9 cellular contexts compared by ENCODE assay signal in the genomic region with DNA sequence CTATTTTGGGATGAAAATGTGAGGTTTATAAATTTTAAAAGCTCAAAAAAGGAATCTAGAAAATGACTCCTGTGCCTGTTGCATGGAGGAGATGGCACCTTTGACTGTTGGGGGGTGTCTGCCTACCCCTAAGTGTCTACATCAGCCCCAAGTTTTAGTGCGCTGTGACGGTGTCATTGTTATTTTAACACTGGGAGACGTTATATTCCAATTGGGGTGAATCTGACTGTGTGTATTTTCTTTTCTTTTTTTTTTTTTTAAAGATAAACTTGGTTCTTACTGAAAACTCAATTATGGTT. TPM values are rescaled to one million over a fixed set of nuclear protein-coding genes. Genes with fewer than 3 reads are reported as not detected.
DNase-seq lines count a peak whose midpoint lies in the region; ATAC-seq and TF ChIP-seq lines count a peak whose summit lies in the region.
"Had no signal": no experiment of that assay in that cellular context is flagged by ENCODE, and none has a peak within 500 bp of the region (broad histone marks: within the 10 kb centered on the region; RNA-seq: fewer than 3 reads in every experiment).

No MANE protein-coding gene starts in this region.

- POLR2A ChIA-PET in PC-9 (lab: Charles Lee; ENCODE audit: unreplicated experiment), result interaction anchor here (0.5 to 0.9 kb wide), 3 partner anchors 61 to 758 kb away, joined by 3 to 12 read pairs (median 8); no protein-coding TSS in a partner anchor

- intact Hi-C loops in PC-9 (cut with micrococcal nuclease; ENCODE audit: unreplicated experiment), result no loop called here
- intact Hi-C loops in gastrocnemius medialis (cut with DNase I; ENCODE audit: low total_unique reads), result no loop called here

- H3K27ac ChIP-seq in DOHH2 (ENCODE audit: low read depth, low read length) (no peak overlapping the region), PC-9 (peak overlapping the region; percentile 59), coronary artery (peak overlapping the region; percentile 71 to 73), gastrocnemius medialis (peak overlapping the region; percentile 79 to 85 (median 83))

- no peaks in the 10 kb centered on the region for H3K36me3 ChIP-seq in DOHH2 (ENCODE audit: control insufficient read depth, low read length)
- no peaks in the 10 kb centered on the region for H3K36me3 ChIP-seq in PC-9 (ENCODE audit: low read depth)
- H3K36me3 ChIP-seq in gastrocnemius medialis, result no peaks in the 10 kb centered on the region

- no peak for TF ChIP-seq POLR2A in gastrocnemius medialis (IDR thresholded peaks at IDR 0.05)

- H3K27me3 ChIP-seq in DOHH2 (ENCODE audit: control insufficient read depth, low read length) (no peaks in the 10 kb centered on the region), PC-9 (ENCODE audit: insufficient read depth, low read depth) (no peaks in the 10 kb centered on the region), gastrocnemius medialis (no peaks in the 10 kb centered on the region)

- H3F3A ChIP-seq in DOHH2 (ENCODE audit: control insufficient read depth, insufficient read depth), result no peaks in the 10 kb centered on the region
- no peaks in the 10 kb centered on the region for H3F3A ChIP-seq in PC-9 (ENCODE audit: insufficient read depth, low read depth)

- no peak overlapping the region; the same call in 1 of the 2 replicates for H2AFZ ChIP-seq in PC-9

- H3K9me3 ChIP-seq in DOHH2 (ENCODE audit: control insufficient read depth, insufficient read depth, low read length) (no peaks in the 10 kb centered on the region), PC-9 (ENCODE audit: insufficient read depth, low read depth) (no peaks in the 10 kb centered on the region), gastrocnemius medialis (no peaks in the 10 kb centered on the region)

- no peaks in the 10 kb centered on the region for H3K9me2 ChIP-seq in DOHH2 (replicated peaks; ENCODE audit: control insufficient read depth, low read length)
- no peaks in the 10 kb centered on the region for H3K9me2 ChIP-seq in PC-9 (ENCODE audit: insufficient read depth)

- H3K4me2 ChIP-seq in DOHH2 (ENCODE audit: low read length) (peak overlapping the region; percentile 93), PC-9 (peak overlapping the region; percentile 53)

- H3K79me2 ChIP-seq in DOHH2 (ENCODE audit: control insufficient read depth, low read length) (no peaks in the 10 kb centered on the region), PC-9 (ENCODE audit: low read depth) (peaks cover 9% of the 10 kb centered on the region; the same call in 1 of the 2 replicates)

- CTCF ChIA-PET in PC-9 (lab: Charles Lee), result interaction anchor here (0.6 to 0.7 kb wide), 2 partner anchors 8 to 132 kb away, joined by 3 read pairs; a partner anchor contains a TSS

- ATAC-seq in gastrocnemius medialis (no peak), GM18498 (IDR thresholded peaks at IDR 0.05; ENCODE audit: unreplicated experiment) (no peak)

- peak overlapping the region; percentile 79 for H3K4me3 ChIP-seq in DOHH2 (ENCODE audit: low read length)
- H3K4me3 ChIP-seq in PC-9, result peak overlapping the region; percentile 48; the same call in 1 of the 2 replicates
- H3K4me3 ChIP-seq in coronary artery, result peak overlapping the region; percentile 68
- peak overlapping the region; percentile 39 to 58 (median 47) for H3K4me3 ChIP-seq in gastrocnemius medialis

- in situ Hi-C loops in gastrocnemius medialis (cut with MboI; ENCODE audit: low sequenced_read_pairs in 4 of 4), result no loop called here

- TSS peak; percentile 83 for BruUV-seq in PC-9 (replicated peaks; lab: Mats Ljungman, UMichigan)

- TF ChIP-seq CTCF in DOHH2 (IDR thresholded peaks at IDR 0.05; ENCODE audit: low read depth, low read length, poor library complexity, severe bottlenecking) (no peak), PC-9 (conservative IDR thresholded peaks at IDR 0.05) (no peak), coronary artery (IDR thresholded peaks at IDR 0.05) (no peak), gastrocnemius medialis (IDR thresholded peaks at IDR 0.05 in 4 of 5, conservative IDR thresholded peaks at IDR 0.05 in 1 of 5) (no peak)

- DNase-seq in PC-9, result no peak
- DNase-seq in coronary artery (ENCODE audit: low spot score), result no peak
- DNase-seq in gastrocnemius medialis, result no peak
- DNase-seq in GM19240 (ENCODE audit: insufficient read length, low spot score), result no peak
- no peak for DNase-seq in NCI-H146 (lab: John Stamatoyannopoulos, UW)
- DNase-seq in NCI-H2171 (lab: John Stamatoyannopoulos, UW), result no peak
- DNase-seq: endodermal cell had no signal

- no peaks in the 10 kb centered on the region for H4K20me1 ChIP-seq in DOHH2 (ENCODE audit: control insufficient read depth, insufficient read depth, low read depth, low read length)
- H4K20me1 ChIP-seq in PC-9 (ENCODE audit: insufficient read depth), result no peaks in the 10 kb centered on the region

- H3K4me1 ChIP-seq in DOHH2 (ENCODE audit: control insufficient read depth, low read length) (peaks cover 30% of the 10 kb centered on the region), PC-9 (replicated peaks; ENCODE audit: insufficient read depth) (peaks cover 7% of the 10 kb centered on the region; the same call in 1 of the 2 replicates), gastrocnemius medialis (peaks cover 7 to 16% of the 10 kb centered on the region in 2 donors)

RNA-seq across cellular contexts. Expression of a gene that starts 0.5 kb away (rescaled TPM):
- total RNA-seq in PC-9 (2021), result 57.4 and 58.9 TPM in 2 replicates
- 10 to 100 TPM; 27.1 to 73.1 (median 37.8) TPM for total RNA-seq in gastrocnemius medialis
- total RNA-seq: endodermal cell had no signal

RNA-seq across cellular contexts. Expression of a gene that starts 35.6 kb away (rescaled TPM):
- total RNA-seq in PC-9 (2021), result 90.0 and 102 TPM in 2 replicates
- total RNA-seq in gastrocnemius medialis, result 10 to 100 TPM; 21.0 to 31.1 (median 25.4) TPM
